8 cellular contexts compared by ENCODE assay signal in genomic region chr12:107126688-107127481, GRCh38.
DNase-seq lines count a peak whose midpoint lies in the region; ATAC-seq and TF ChIP-seq lines count a peak whose summit lies in the region.

No MANE protein-coding gene starts in this region.

- no peak overlapping the region for H3K4me3 Mint-ChIP-seq in stimulated activated memory B cell treated with anti-CD40 and anti-IgM and Interleukin-4, amounts not matched to agents 10 μg/mL and 1 μg/mL and 100 μg/mL, for 72 hours

- H3K27ac ChIP-seq in C4-2B = no peak overlapping the region

- peak; percentile 25 for DNase-seq in HPDE6-E6E7 (ENCODE audit: extremely low spot score)
- DNase-seq in OCI-M1 (lab: John Stamatoyannopoulos, UW) = peak; percentile 80
- DNase-seq in fibroblast of pulmonary artery (ENCODE audit: low read depth) = peak; percentile 29
- no peak for DNase-seq in GM13976 (ENCODE audit: low spot score)
- no peak for DNase-seq in stimulated activated CD4-positive, alpha-beta T cell treated with anti-CD3 and anti-CD28 coated beads, Interleukin-15, amount 100 ng/mL, for 24 hours

- H3K9me3 Mint-ChIP-seq in stimulated activated memory B cell treated with anti-CD40 and anti-IgM and Interleukin-4, amounts not matched to agents 10 μg/mL and 1 μg/mL and 100 μg/mL, for 72 hours = no peaks in the 10 kb centered on the region

- in situ Hi-C loops in GM13976 (cut with MboI; ENCODE audit: low sequenced_read_pairs, unreplicated experiment) = loop anchor here (10.0 kb wide), 1 partner anchor 478 kb away; no protein-coding TSS in a partner anchor

- no peak overlapping the region for H3K4me3 ChIP-seq in fibroblast of pulmonary artery (replicated peaks; ENCODE audit: low read depth, low read length)

- H3K27ac Mint-ChIP-seq in stimulated activated memory B cell treated with anti-CD40 and anti-IgM and Interleukin-4, amounts not matched to agents 10 μg/mL and 1 μg/mL and 100 μg/mL, for 72 hours = no peak overlapping the region

- no peaks in the 10 kb centered on the region for H3K4me1 Mint-ChIP-seq in stimulated activated memory B cell treated with anti-CD40 and anti-IgM and Interleukin-4, amounts not matched to agents 10 μg/mL and 1 μg/mL and 100 μg/mL, for 72 hours

- H3K27me3 Mint-ChIP-seq in stimulated activated memory B cell treated with anti-CD40 and anti-IgM and Interleukin-4, amounts not matched to agents 10 μg/mL and 1 μg/mL and 100 μg/mL, for 72 hours = peaks cover 9% of the 10 kb centered on the region

- no peak for ATAC-seq in stimulated activated memory B cell treated with anti-CD40 and anti-IgM and Interleukin-4, amounts not matched to agents 10 μg/mL and 1 μg/mL and 100 μg/mL, for 72 hours
- ATAC-seq in HG02840 (IDR thresholded peaks at IDR 0.05; ENCODE audit: low FRiP score, unreplicated experiment) = no peak

- H3K36me3 Mint-ChIP-seq in stimulated activated memory B cell treated with anti-CD40 and anti-IgM and Interleukin-4, amounts not matched to agents 10 μg/mL and 1 μg/mL and 100 μg/mL, for 72 hours = no peaks in the 10 kb centered on the region

- peak; percentile 41 for TF ChIP-seq CTCF in C4-2B (conservative IDR thresholded peaks at IDR 0.05)
- TF ChIP-seq CTCF in fibroblast of pulmonary artery (IDR thresholded peaks at IDR 0.05; ENCODE audit: low read length, missing control alignments) = peak; percentile 44
- no peak for TF ChIP-seq CTCF in GM13976 (IDR thresholded peaks at IDR 0.05; ENCODE audit: borderline replicate concordance, control extremely low read depth, extremely low read depth, insufficient read depth, missing control alignments)

Comparison
In these comparisons a context has a peak if more than half of its experiments do, and no peak if none do; other contexts are left out.
1. DNase-seq: peak in HPDE6-E6E7 (single experiment), OCI-M1 (single experiment) and fibroblast of pulmonary artery (single experiment); none in GM13976 (single experiment) and stimulated activated CD4-positive, alpha-beta T cell treated with anti-CD3 and anti-CD28 coated beads, Interleukin-15, amount 100 ng/mL, for 24 hours (single experiment).